ENCODE assay signal across 1 cellular context in genomic region chr12:95623554-95624170, GRCh38.
TF ChIP-seq lines count a peak whose summit lies in the region.

No MANE protein-coding gene starts in this region.

TF ChIP-seq in H1, 55 proteins besides CTCF, POLR2A, EP300 and RAD21 (continued from another document):
- 0 out of 2 replicates have a peak, but pooled peaks have one; percentile 11 for TF ChIP-seq MAX (IDR thresholded peaks at IDR 0.05)
TF ChIP-seq in H1: peak in this region for 11.
